In genomic region chr20:49794336-49795124, GRCh38 we compare ENCODE assay signal across 1 cellular context.
TF ChIP-seq lines count a peak whose summit lies in the region.

No MANE protein-coding gene starts in this region.

TF ChIP-seq in GM23338, 12 proteins besides CTCF, POLR2A, EP300 and RAD21 (continued from another document):
- no peak for TF ChIP-seq EZH2 (IDR thresholded peaks at IDR 0.05; ENCODE audit: low read depth, unreplicated experiment)
- TF ChIP-seq EZH2phosphoT487 (IDR thresholded peaks at IDR 0.05; ENCODE audit: unreplicated experiment), result no peak
- no peak for TF ChIP-seq REST (IDR thresholded peaks at IDR 0.05; ENCODE audit: unreplicated experiment)
- TF ChIP-seq JUNB (IDR thresholded peaks at IDR 0.05; ENCODE audit: unreplicated experiment), result no peak
